In genomic region chr2:60550151-60550983, GRCh38 we compare ENCODE assay signal across 8 cellular contexts. TPM values are rescaled to one million over a fixed set of nuclear protein-coding genes. Genes with fewer than 3 reads are reported as not detected.
A peak's percentile ranks its signal among the peaks of the same experiment; 100 is the strongest.
DNase-seq lines count a peak whose midpoint lies in the region; ATAC-seq and TF ChIP-seq lines count a peak whose summit lies in the region.

No MANE protein-coding gene starts in this region.

- H3K36me3 Mint-ChIP-seq in naive thymus-derived CD4-positive, alpha-beta T cell, result no peaks in the 10 kb centered on the region

- H3K9me3 ChIP-seq in naive thymus-derived CD4-positive, alpha-beta T cell (ENCODE audit: control insufficient read depth in 2 of 3, low read length in 3 of 3), result no peaks in the 10 kb centered on the region
- no peaks in the 10 kb centered on the region for H3K9me3 ChIP-seq in uterus

- peaks cover 10 to 39% of the 10 kb centered on the region in 2 donors for H3K27me3 ChIP-seq in naive thymus-derived CD4-positive, alpha-beta T cell (ENCODE audit: control insufficient read depth in 2 of 2, insufficient read depth in 2 of 2, low read length in 2 of 2)
- H3K27me3 ChIP-seq in uterus, result peaks cover 7 to 45% of the 10 kb centered on the region in 2 donors

- peak overlapping the region; percentile 70 for H3K4me3 ChIP-seq in naive thymus-derived CD4-positive, alpha-beta T cell (ENCODE audit: low read length)
- peak overlapping the region; percentile 26 to 49 for H3K4me3 ChIP-seq in uterus

- peaks cover 9 to 17% of the 10 kb centered on the region in 2 donors for H3K4me1 ChIP-seq in naive thymus-derived CD4-positive, alpha-beta T cell (ENCODE audit: control insufficient read depth in 2 of 2, insufficient read depth in 2 of 2, low read length in 2 of 2)
- peaks cover 0 to 29% of the 10 kb centered on the region in 2 donors for H3K4me1 ChIP-seq in uterus

- peak overlapping the region; percentile 80 to 93 (median 90) for H3K4me3 Mint-ChIP-seq in naive thymus-derived CD4-positive, alpha-beta T cell

- DNase-seq in DMS 273 (lab: John Stamatoyannopoulos, UW; ENCODE audit: unreplicated experiment) (peak; percentile 95), NCI-H524 (lab: John Stamatoyannopoulos, UW) (peak; percentile 59 to 88), fibroblast of gingiva (ENCODE audit: low read depth) (peak; percentile 18), uterus (peak in 1 of 2 donors; percentile 49)
- DNase-seq in activated CD8-positive, alpha-beta memory T cell treated with anti-CD3 and anti-CD28 coated beads, Interleukin-2, amount 50 U/mL, for 4 hours, result peak; percentile 43
- peak in 8 of 9 donors; percentile 23 to 67 (median 50) for DNase-seq in naive thymus-derived CD4-positive, alpha-beta T cell

- H3K36me3 ChIP-seq in naive thymus-derived CD4-positive, alpha-beta T cell (ENCODE audit: control insufficient read depth in 2 of 3, insufficient read depth in 3 of 3, low read length in 3 of 3), result no peaks in the 10 kb centered on the region
- H3K36me3 ChIP-seq in uterus, result no peaks in the 10 kb centered on the region

- peaks cover 11 to 57% (median 34%) of the 10 kb centered on the region in 7 donors for H3K4me1 Mint-ChIP-seq in naive thymus-derived CD4-positive, alpha-beta T cell

- peak; percentile 47 for ATAC-seq in GM19438 (IDR thresholded peaks at IDR 0.05; ENCODE audit: low read depth, unreplicated experiment)
- peak; percentile 35 for ATAC-seq in HG03469 (IDR thresholded peaks at IDR 0.05; ENCODE audit: unreplicated experiment)
- peak; percentile 71 for ATAC-seq in naive thymus-derived CD4-positive, alpha-beta T cell

- TF ChIP-seq POLR2A in uterus (IDR thresholded peaks at IDR 0.05), result no peak

- TF ChIP-seq CTCF in uterus (IDR thresholded peaks at IDR 0.05), result peak in 3 of 4 experiments; percentile 25 to 47 (median 39)

- CTCF ChIA-PET in naive thymus-derived CD4-positive, alpha-beta T cell (lab: Charles Lee), result interaction anchor here (0.6 to 1.1 kb wide), 7 partner anchors 13 to 1762 kb away, joined by 3 to 6 read pairs (median 4); no protein-coding TSS in a partner anchor

- peaks cover 46 to 87% (median 55%) of the 10 kb centered on the region in 5 donors for H3K27me3 Mint-ChIP-seq in naive thymus-derived CD4-positive, alpha-beta T cell

- H3K27ac Mint-ChIP-seq in naive thymus-derived CD4-positive, alpha-beta T cell, result peak overlapping the region in 6 of 9 donors; percentile 29 to 89 (median 68)

- POLR2A ChIA-PET in naive thymus-derived CD4-positive, alpha-beta T cell (lab: Charles Lee), result interaction anchor here (0.8 to 1.2 kb wide), 2 partner anchors 11 to 42 kb away, joined by 3 to 4 read pairs; no protein-coding TSS in a partner anchor

- intact Hi-C loops in naive thymus-derived CD4-positive, alpha-beta T cell (cut with micrococcal nuclease), result loop anchor here (1.0 to 10.0 kb wide), 7 partner anchors 332 to 1976 kb away; partner anchors contain the start of gene REL (in 1 of the 2)
- intact Hi-C loops in uterus (cut with DNase I; ENCODE audit: low total_unique reads), result no loop called here

- H3K9me3 Mint-ChIP-seq in naive thymus-derived CD4-positive, alpha-beta T cell, result peaks cover 0 to 4% (median 0%) of the 10 kb centered on the region in 11 donors

- H3K27ac ChIP-seq in naive thymus-derived CD4-positive, alpha-beta T cell (ENCODE audit: low read depth, low read length), result peak overlapping the region; percentile 39
- H3K27ac ChIP-seq in uterus, result no peak overlapping the region

RNA-seq across cellular contexts. Expression of gene BCL11A, which starts 3.1 kb away (rescaled TPM):
- 10 to 100 TPM in 1 of 5 experiments, 1 to 10 TPM in 3, not detected in 1; 1.6 to 26.2 (median 4.4) TPM for total RNA-seq in naive thymus-derived CD4-positive, alpha-beta T cell
- polyA plus RNA-seq in naive thymus-derived CD4-positive, alpha-beta T cell, result 1 to 10 TPM; 1.5 to 2.8 TPM
- 1 to 10 TPM; 1.5 to 8.8 (median 3.2) TPM for total RNA-seq in uterus
